ENCODE assay signal across 22 cellular contexts in genomic region chr17:2017274-2017941, GRCh38. TPM values are rescaled to one million over a fixed set of nuclear protein-coding genes. Genes with fewer than 3 reads are reported as not detected.
DNase-seq lines count a peak whose midpoint lies in the region; FAIRE-seq and TF ChIP-seq lines count a peak whose summit lies in the region.
"Had no signal": no experiment of that assay in that cellular context is flagged by ENCODE, and none has a peak within 500 bp of the region (broad histone marks: within the 10 kb centered on the region; RNA-seq: fewer than 3 reads in every experiment).

No MANE protein-coding gene starts in this region.

- TF ChIP-seq CTCF in brain microvascular endothelial cell (IDR thresholded peaks at IDR 0.05; ENCODE audit: low read depth, low read length, missing control alignments): no peak
- no peak for TF ChIP-seq CTCF in ascending aorta (IDR thresholded peaks at IDR 0.05)

- in situ Hi-C loops in brain microvascular endothelial cell (cut with HindIII; ENCODE audit: low pct_ligation_motif_present, low sequenced_read_pairs): no loop called here

- H3K27ac ChIP-seq in small intestine (ENCODE audit: low read depth in 1 of 2, low read length in 1 of 2) (no peak overlapping the region), brain microvascular endothelial cell (no peak overlapping the region), ascending aorta (no peak overlapping the region)
- H3K27ac ChIP-seq: 22Rv1, cardiac muscle cell, tibial nerve, WERI-Rb-1 had no signal

- H3K27me3 ChIP-seq in endocrine pancreas (ENCODE audit: control insufficient read depth, insufficient read depth, low read length) (no peaks in the 10 kb centered on the region), small intestine (ENCODE audit: control insufficient read depth in 2 of 2, insufficient read depth in 2 of 2, low read length in 2 of 2) (peaks cover 2 to 3% of the 10 kb centered on the region in 2 donors), brain microvascular endothelial cell (replicated peaks) (peaks cover 28% of the 10 kb centered on the region), ascending aorta (no peaks in the 10 kb centered on the region)
- H3K27me3 ChIP-seq: cardiac muscle cell had no signal

- H3K4me1 ChIP-seq in endocrine pancreas (ENCODE audit: control insufficient read depth, insufficient read depth, low read length) (no peaks in the 10 kb centered on the region), small intestine (ENCODE audit: control insufficient read depth in 2 of 2, insufficient read depth in 1 of 2, low read depth in 1 of 2, low read length in 1 of 2) (no peaks in the 10 kb centered on the region), ascending aorta (peaks cover 0 to 24% of the 10 kb centered on the region in 2 donors)

- H3K9ac ChIP-seq in endocrine pancreas (ENCODE audit: control insufficient read depth, insufficient read depth, low read length): peak overlapping the region; percentile 45

- H3K36me3 ChIP-seq in endocrine pancreas (ENCODE audit: control insufficient read depth, insufficient read depth, low read length) (no peaks in the 10 kb centered on the region), small intestine (ENCODE audit: control insufficient read depth in 2 of 2, insufficient read depth in 2 of 2, low read length in 2 of 2) (no peaks in the 10 kb centered on the region), brain microvascular endothelial cell (replicated peaks) (no peaks in the 10 kb centered on the region), ascending aorta (no peaks in the 10 kb centered on the region)
- H3K36me3 ChIP-seq: cardiac muscle cell, tibial nerve had no signal

- DNase-seq in DMS53 (lab: John Stamatoyannopoulos, UW) (peak; percentile 25), DMS53 treated with DMSO at 0.1 percent for 48 hours (lab: John Stamatoyannopoulos, UW; ENCODE audit: unreplicated experiment) (no peak), MV-4-11 (lab: John Stamatoyannopoulos, UW) (peak; percentile 15), small intestine (peak; percentile 37), brain microvascular endothelial cell (no peak), NCI-H526 (lab: John Stamatoyannopoulos, UW) (no peak), ascending aorta (ENCODE audit: low spot score in 2 of 2) (no peak)
- DNase-seq: activated CD8-positive, alpha-beta T cell treated with anti-CD3 and anti-CD28 coated beads for 36 hours; activated T-cell treated with anti-CD3 and anti-CD28 coated beads, Interleukin-2, amount 50 U/mL, for 48 hours; DND-41; effector CD8-positive, alpha-beta T cell; GOT3; left cardiac atrium; NCI-H2029; NCI-H526 treated with DMSO at 0.1 percent for 48 hours; stimulated activated CD4-positive, alpha-beta T cell treated with anti-CD3 and anti-CD28 coated beads, Interleukin-4, amount 100 ng/mL, for 4 hours; T-helper 1 cell; WERI-Rb-1 had no signal

- FAIRE-seq in small intestine (lab: Jason Lieb, UNC): no peak

- 50 to 83% (median 67%) methylated on average over 19 of the region's 19 CpGs for WGBS in small intestine, 3 donors

- peak overlapping the region; percentile 44 for H3K4me3 ChIP-seq in endocrine pancreas (ENCODE audit: control insufficient read depth, insufficient read depth, low read length)
- H3K4me3 ChIP-seq in small intestine (ENCODE audit: low read depth in 1 of 2, low read length in 2 of 2): no peak overlapping the region
- no peak overlapping the region for H3K4me3 ChIP-seq in brain microvascular endothelial cell (ENCODE audit: low read depth, low read length)
- H3K4me3 ChIP-seq in ascending aorta: no peak overlapping the region
- H3K4me3 ChIP-seq: cardiac muscle cell, tibial nerve had no signal

- intact Hi-C loops in ascending aorta (cut with DNase I): no loop called here

- H3K9me3 ChIP-seq in endocrine pancreas (ENCODE audit: control insufficient read depth, low read length) (no peaks in the 10 kb centered on the region), small intestine (ENCODE audit: control insufficient read depth, low read depth) (no peaks in the 10 kb centered on the region), ascending aorta (no peaks in the 10 kb centered on the region)
- H3K9me3 ChIP-seq: tibial nerve had no signal

RNA-seq across cellular contexts. Expression of gene RTN4RL1, which starts 7.7 kb away (rescaled TPM):
- polyA plus RNA-seq in small intestine: 1 to 10 TPM in 1 of 3 donors, not detected in 2; 1.0 TPM
- 11.5 TPM for total RNA-seq in ascending aorta

RNA-seq across cellular contexts. Expression of gene DPH1, which starts 12.5 kb away (rescaled TPM):
- 10 to 100 TPM; 11.6 to 19.2 (median 12.5) TPM for polyA plus RNA-seq in small intestine
- 125 TPM for total RNA-seq in ascending aorta

RNA-seq across cellular contexts. Expression of gene OVCA2, which starts 24.4 kb away (rescaled TPM):
- polyA plus RNA-seq in small intestine: 10 to 100 TPM; 65.9 to 90.5 (median 80.1) TPM
- 71.3 TPM for total RNA-seq in ascending aorta

RNA-seq across cellular contexts. Expression of gene HIC1, which starts 37.5 kb away (rescaled TPM):
- 1 to 10 TPM in 2 of 3 donors, under 1 TPM in 1; 0.89 to 6.9 (median 6.2) TPM for polyA plus RNA-seq in small intestine
- total RNA-seq in ascending aorta: 131 TPM

Comparison
In these comparisons a context has a peak if more than half of its experiments do, and no peak if none do; other contexts are left out.
1. DNase-seq: peak in DMS53 (single experiment), MV-4-11 (single experiment) and small intestine (single experiment); none in DMS53 treated with DMSO at 0.1 percent for 48 hours (single experiment), brain microvascular endothelial cell (single experiment), NCI-H526 (0 of 2) and ascending aorta (0 of 2).